1 cellular context compared by ENCODE assay signal in genomic region chr19:58395220-58395978, GRCh38.
TF ChIP-seq lines count a peak whose summit lies in the region.

Gene RNF225, plus strand, starts transcription at chr19:58395656. Its CDS starts 434 bp downstream, at chr19:58396090.

TF ChIP-seq in K562, 482 proteins besides CTCF, POLR2A, EP300 and RAD21 (continued from another document):
- TF ChIP-seq ZBTB26 (CRISPR knock-in tag; IDR thresholded peaks at IDR 0.05) (0 out of 2 replicates have a peak, but pooled peaks have one; percentile 2), HIVEP1 (CRISPR knock-in tag; IDR thresholded peaks at IDR 0.05) (no peak), ILF3 (IDR thresholded peaks at IDR 0.05; ENCODE audit: borderline replicate concordance) (peak; percentile 86; the same call in 1 of the 2 replicates), TSC22D4 (tag; IDR thresholded peaks at IDR 0.05) (no peak), TAF15 (IDR thresholded peaks at IDR 0.05; ENCODE audit: low read depth, low read length) (no peak), ZNF77 (CRISPR knock-in tag; IDR thresholded peaks at IDR 0.05) (0 out of 2 replicates have a peak, but pooled peaks have one; percentile 47), ZSCAN29 (IDR thresholded peaks at IDR 0.05) (no peak), ZNF766 (CRISPR knock-in tag; conservative IDR thresholded peaks at IDR 0.05) (no peak), ZBTB7A (IDR thresholded peaks at IDR 0.05; ENCODE audit: borderline replicate concordance, control insufficient read depth, low read depth, low read length) (no peak), ZFP91 (CRISPR knock-in tag; IDR thresholded peaks at IDR 0.05) (no peak), PRDM10 (IDR thresholded peaks at IDR 0.05; ENCODE audit: partially characterized antibody) (peak; percentile 65), PHTF2 (CRISPR knock-in tag; IDR thresholded peaks at IDR 0.05) (no peak), PTBP1 (IDR thresholded peaks at IDR 0.05; ENCODE audit: low read depth, low read length) (0 out of 2 replicates have a peak, but pooled peaks have one; percentile 12), HSF4 (CRISPR knock-in tag; IDR thresholded peaks at IDR 0.05; ENCODE audit: borderline replicate concordance) (no peak), CCNT2 (IDR thresholded peaks at IDR 0.05; ENCODE audit: borderline replicate concordance, extremely low read depth, insufficient read length, low read depth, low read length) (peak; percentile 29), ZNF143 (CRISPR knock-in tag; IDR thresholded peaks at IDR 0.05) (no peak), CAMTA2 (CRISPR knock-in tag; conservative IDR thresholded peaks at IDR 0.05) (peak; percentile 83; the same call in 1 of the 2 replicates), SUPT5H (IDR thresholded peaks at IDR 0.05) (peak; percentile 86), POLR2AphosphoS2 (IDR thresholded peaks at IDR 0.05; ENCODE audit: low read length) (peak; percentile 96), DLX4 (CRISPR knock-in tag; IDR thresholded peaks at IDR 0.05) (no peak), ZNF324 (CRISPR knock-in tag; IDR thresholded peaks at IDR 0.05) (peak; percentile 37; the same call in 1 of the 2 replicates), NCOA1 (IDR thresholded peaks at IDR 0.05; ENCODE audit: low read depth) (no peak), BRCA1 (IDR thresholded peaks at IDR 0.05) (no peak), BRCA1 (CRISPR knock-in tag; IDR thresholded peaks at IDR 0.05) (no peak), HDAC3 (IDR thresholded peaks at IDR 0.05; ENCODE audit: borderline replicate concordance, partially characterized antibody) (no peak), NR3C1 (CRISPR knock-in tag; IDR thresholded peaks at IDR 0.05) (no peak), POLR2AphosphoS5 (IDR thresholded peaks at IDR 0.05; ENCODE audit: control insufficient read depth, insufficient read depth, low read depth, low read length) (peak; percentile 36; the same call in 1 of the 2 replicates), RBFOX2 (IDR thresholded peaks at IDR 0.05; ENCODE audit: low read depth, low read length) (peak; percentile 42; the same call in 1 of the 2 replicates), POLR2B (IDR thresholded peaks at IDR 0.05; ENCODE audit: low read depth, partially characterized antibody) (peak; percentile 69), ZNF253 (CRISPR knock-in tag; conservative IDR thresholded peaks at IDR 0.05) (peak; percentile 16; the same call in 1 of the 2 replicates), ZNF584 (CRISPR knock-in tag; IDR thresholded peaks at IDR 0.05; ENCODE audit: low read depth) (no peak), NCOA4 (IDR thresholded peaks at IDR 0.05; ENCODE audit: partially characterized antibody) (no peak), VEZF1 (CRISPR knock-in tag; IDR thresholded peaks at IDR 0.05) (peak; percentile 13), HINFP (tag; conservative IDR thresholded peaks at IDR 0.05; ENCODE audit: low read depth) (no peak)
- TF ChIP-seq, protein P1, sequence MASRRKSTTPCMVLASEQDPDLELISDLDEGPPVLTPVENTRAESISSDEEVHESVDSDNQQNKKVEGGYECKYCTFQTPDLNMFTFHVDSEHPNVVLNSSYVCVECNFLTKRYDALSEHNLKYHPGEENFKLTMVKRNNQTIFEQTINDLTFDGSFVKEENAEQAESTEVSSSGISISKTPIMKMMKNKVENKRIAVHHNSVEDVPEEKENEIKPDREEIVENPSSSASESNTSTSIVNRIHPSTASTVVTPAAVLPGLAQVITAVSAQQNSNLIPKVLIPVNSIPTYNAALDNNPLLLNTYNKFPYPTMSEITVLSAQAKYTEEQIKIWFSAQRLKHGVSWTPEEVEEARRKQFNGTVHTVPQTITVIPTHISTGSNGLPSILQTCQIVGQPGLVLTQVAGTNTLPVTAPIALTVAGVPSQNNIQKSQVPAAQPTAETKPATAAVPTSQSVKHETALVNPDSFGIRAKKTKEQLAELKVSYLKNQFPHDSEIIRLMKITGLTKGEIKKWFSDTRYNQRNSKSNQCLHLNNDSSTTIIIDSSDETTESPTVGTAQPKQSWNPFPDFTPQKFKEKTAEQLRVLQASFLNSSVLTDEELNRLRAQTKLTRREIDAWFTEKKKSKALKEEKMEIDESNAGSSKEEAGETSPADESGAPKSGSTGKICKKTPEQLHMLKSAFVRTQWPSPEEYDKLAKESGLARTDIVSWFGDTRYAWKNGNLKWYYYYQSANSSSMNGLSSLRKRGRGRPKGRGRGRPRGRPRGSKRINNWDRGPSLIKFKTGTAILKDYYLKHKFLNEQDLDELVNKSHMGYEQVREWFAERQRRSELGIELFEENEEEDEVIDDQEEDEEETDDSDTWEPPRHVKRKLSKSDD (conservative IDR thresholded peaks at IDR 0.05; ENCODE audit: low read length) = no peak
- TF ChIP-seq, protein P2, sequence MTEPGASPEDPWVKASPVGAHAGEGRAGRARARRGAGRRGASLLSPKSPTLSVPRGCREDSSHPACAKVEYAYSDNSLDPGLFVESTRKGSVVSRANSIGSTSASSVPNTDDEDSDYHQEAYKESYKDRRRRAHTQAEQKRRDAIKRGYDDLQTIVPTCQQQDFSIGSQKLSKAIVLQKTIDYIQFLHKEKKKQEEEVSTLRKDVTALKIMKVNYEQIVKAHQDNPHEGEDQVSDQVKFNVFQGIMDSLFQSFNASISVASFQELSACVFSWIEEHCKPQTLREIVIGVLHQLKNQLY (CRISPR knock-in tag; conservative IDR thresholded peaks at IDR 0.05) = no peak
- TF ChIP-seq, protein P3, sequence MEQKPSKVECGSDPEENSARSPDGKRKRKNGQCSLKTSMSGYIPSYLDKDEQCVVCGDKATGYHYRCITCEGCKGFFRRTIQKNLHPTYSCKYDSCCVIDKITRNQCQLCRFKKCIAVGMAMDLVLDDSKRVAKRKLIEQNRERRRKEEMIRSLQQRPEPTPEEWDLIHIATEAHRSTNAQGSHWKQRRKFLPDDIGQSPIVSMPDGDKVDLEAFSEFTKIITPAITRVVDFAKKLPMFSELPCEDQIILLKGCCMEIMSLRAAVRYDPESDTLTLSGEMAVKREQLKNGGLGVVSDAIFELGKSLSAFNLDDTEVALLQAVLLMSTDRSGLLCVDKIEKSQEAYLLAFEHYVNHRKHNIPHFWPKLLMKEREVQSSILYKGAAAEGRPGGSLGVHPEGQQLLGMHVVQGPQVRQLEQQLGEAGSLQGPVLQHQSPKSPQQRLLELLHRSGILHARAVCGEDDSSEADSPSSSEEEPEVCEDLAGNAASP (IDR thresholded peaks at IDR 0.05) = no peak
